ENCODE assay signal across 7 cellular contexts in the genomic region with DNA sequence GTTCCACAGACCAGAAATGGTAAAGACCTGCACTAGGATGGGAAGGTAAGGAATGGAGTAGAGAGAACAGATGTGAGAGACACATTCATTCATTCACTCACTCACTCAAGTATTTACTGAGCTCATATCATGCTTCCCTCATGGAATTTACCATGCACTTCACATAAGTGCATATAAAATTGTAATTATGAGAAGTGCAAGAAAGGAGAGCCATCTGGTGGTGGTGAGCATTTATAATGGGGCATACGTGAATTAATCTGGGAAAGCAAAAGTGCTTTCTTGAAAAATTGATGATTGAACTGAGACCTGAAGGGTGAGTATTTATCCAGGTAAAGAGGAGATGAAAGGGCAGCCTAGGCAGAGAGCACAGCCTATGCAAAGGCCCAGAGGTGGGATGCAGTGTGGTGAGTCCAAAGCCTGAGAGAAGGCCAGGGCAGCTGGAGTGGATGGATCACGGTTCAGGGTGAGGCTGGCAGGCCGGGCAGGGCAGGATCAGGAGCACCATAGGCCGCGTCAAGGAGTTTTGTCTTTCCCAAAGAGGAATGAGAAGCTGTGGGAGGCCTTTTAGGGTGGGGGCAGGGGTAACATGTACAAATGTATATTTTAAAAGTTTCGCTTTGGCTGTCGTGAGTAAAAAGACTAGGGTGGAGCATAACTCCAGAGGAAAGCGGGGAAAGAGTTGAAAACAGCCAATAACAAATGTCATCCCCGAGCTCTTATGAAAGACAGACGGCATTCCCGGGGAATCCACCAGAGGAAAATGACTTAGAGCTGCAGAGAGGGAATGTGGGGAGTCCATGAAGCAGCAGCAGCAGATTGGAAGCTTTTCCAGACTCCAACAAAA.
A peak's percentile ranks its signal among the peaks of the same experiment; 100 is the strongest.
DNase-seq lines count a peak whose midpoint lies in the region; ATAC-seq and TF ChIP-seq lines count a peak whose summit lies in the region.
"Not testable (repeated sequence)": the region's sequence is repeated elsewhere in the genome, so short reads cannot be mapped to it uniquely, and the experiment has no call there.

No MANE protein-coding gene starts in this region.

- peak; percentile 39 for ATAC-seq in SK-N-SH treated with all-trans-retinoic acid at 6 μM for 48 hours
- not testable (repeated sequence) for ATAC-seq in psoas muscle

- not testable (repeated sequence) for H3K4me3 ChIP-seq in coronary artery, left ventricle myocardium inferior, psoas muscle

- DNase-seq in DMS53 (lab: John Stamatoyannopoulos, UW) (peak; percentile 53), NCI-H524 (lab: John Stamatoyannopoulos, UW) (peak; percentile 36 to 74), psoas muscle (peak in 1 of 2 donors; percentile 30)
- DNase-seq in coronary artery (ENCODE audit: low spot score); left ventricle myocardium inferior: not testable (repeated sequence)

- H3K4me1 ChIP-seq in left ventricle myocardium inferior (peaks cover 53% of the 10 kb centered on the region), psoas muscle (peaks cover 28% of the 10 kb centered on the region)

- H3K36me3 ChIP-seq in left ventricle myocardium inferior; psoas muscle (ENCODE audit: insufficient read depth in 1 of 2, low read depth in 1 of 2): not testable (repeated sequence)

- not testable (repeated sequence) for TF ChIP-seq EP300 in Ishikawa (IDR thresholded peaks at IDR 0.05; ENCODE audit: borderline replicate concordance)

- H3K27me3 ChIP-seq in left ventricle myocardium inferior (ENCODE audit: low read depth); psoas muscle (ENCODE audit: insufficient read depth in 3 of 3, low read length in 2 of 3): not testable (repeated sequence)

- intact Hi-C loops in left ventricle myocardium inferior (cut with micrococcal nuclease); psoas muscle (cut with DNase I): not testable (repeated sequence)

- H3K27ac ChIP-seq in coronary artery: peak overlapping the region; percentile 25 to 73
- H3K27ac ChIP-seq in left ventricle myocardium inferior (replicated peaks): peak overlapping the region; percentile 80
- H3K27ac ChIP-seq in psoas muscle: peak overlapping the region; percentile 76

- H3K9me3 ChIP-seq in left ventricle myocardium inferior (replicated peaks); psoas muscle: not testable (repeated sequence)

- peak; percentile 46 for TF ChIP-seq RAD21 in Ishikawa (IDR thresholded peaks at IDR 0.05; ENCODE audit: low read depth)

- 82 to 84% (median 84%) methylated on average over 11 of the region's 11 CpGs for whole genome bisulfite sequencing in psoas muscle, 3 donors

- TF ChIP-seq CTCF in coronary artery (IDR thresholded peaks at IDR 0.05); psoas muscle (IDR thresholded peaks at IDR 0.05): not testable (repeated sequence)
- TF ChIP-seq CTCF in left ventricle myocardium inferior (IDR thresholded peaks at IDR 0.05; ENCODE audit: borderline replicate concordance): peak; percentile 29
